Comparison of ENCODE assay signal across 17 cellular contexts in the genomic region with DNA sequence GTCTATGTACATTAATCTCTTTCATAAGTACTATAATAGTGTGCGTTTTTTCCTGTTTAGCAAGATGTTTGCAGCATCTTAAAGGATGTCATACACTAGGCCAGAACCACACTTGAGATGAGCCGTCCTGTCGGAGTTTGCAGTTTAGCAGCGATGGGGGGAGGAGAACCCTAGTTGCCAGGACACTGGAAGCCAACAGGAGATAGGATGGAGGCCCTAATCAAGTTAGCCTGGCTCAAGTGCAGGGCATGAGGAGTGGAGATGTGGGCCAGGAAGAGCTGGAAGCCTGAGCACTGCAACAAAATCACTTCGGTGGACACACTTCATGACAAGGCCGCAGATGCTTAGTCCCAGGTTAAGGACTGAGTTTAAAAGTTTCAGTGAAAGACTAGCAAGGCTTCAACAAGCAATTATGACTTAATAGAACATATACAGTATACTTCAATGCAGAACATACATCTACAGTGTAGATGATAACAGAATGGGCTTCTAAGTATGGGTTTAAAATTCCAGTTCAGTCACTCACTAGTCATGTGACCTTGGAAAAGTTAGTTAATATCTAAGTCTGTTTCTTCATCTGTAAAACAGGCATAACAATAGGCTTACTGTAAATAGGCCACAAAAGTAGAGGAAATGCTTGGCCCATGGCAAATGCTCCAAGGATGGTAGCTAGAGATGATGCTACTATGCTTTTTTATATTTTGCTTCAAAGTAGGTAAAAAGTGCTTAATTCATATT.
"Had no signal": no experiment of that assay in that cellular context is flagged by ENCODE, and none has a peak within 500 bp of the region (broad histone marks: within the 10 kb centered on the region; RNA-seq: fewer than 3 reads in every experiment).

No MANE protein-coding gene starts in this region.

- H3K4me3 ChIP-seq: neural progenitor cell, ovary, thoracic aorta had no signal

- H2AFZ ChIP-seq: neural progenitor cell had no signal

- H3K4me2 ChIP-seq: neural progenitor cell had no signal

- DNase-seq: activated CD4-positive, alpha-beta T cell treated with anti-CD3 and anti-CD28 coated beads, Interleukin-2, amount 50 U/mL, for 1 hour; activated CD8-positive, alpha-beta memory T cell treated with anti-CD3 and anti-CD28 coated beads for 24 hours; activated gamma-delta T cell treated with Interleukin-2 at 50 U/mL for 16 hours; activated naive CD8-positive, alpha-beta T cell treated with anti-CD3 and anti-CD28 coated beads for 36 hours; endodermal cell; erythroblast; immature natural killer cell; left cardiac atrium; naive B cell; ovary; stimulated activated CD4-positive, alpha-beta T cell treated with anti-CD3 and anti-CD28 coated beads, Interleukin-12 subunit alpha, Interleukin-12 subunit beta, amount 100 ng/mL, for 4 hours; stimulated activated CD4-positive, alpha-beta T cell treated with anti-CD3 and anti-CD28 coated beads, Interleukin-2, amount 100 ng/mL, for 24 hours; T-cell; T-helper 9 cell had no signal

- H3K36me3 ChIP-seq: neural progenitor cell, ovary had no signal

- H3K4me1 ChIP-seq: neural progenitor cell had no signal

- H3K9me3 ChIP-seq: ovary, thoracic aorta had no signal

- ATAC-seq: activated CD4-positive, CD25-positive, alpha-beta regulatory T cell treated with anti-CD3 and anti-CD28 coated beads, Interleukin-2, amount 50 U/mL, for 24 hours; T-cell had no signal

- H3K27me3 ChIP-seq: neural progenitor cell, ovary had no signal

- H3K9ac ChIP-seq: neural progenitor cell had no signal

- H3K27ac ChIP-seq: neural progenitor cell, ovary, thoracic aorta had no signal
